Comparison of ENCODE assay signal across 2 cellular contexts in the genomic region with DNA sequence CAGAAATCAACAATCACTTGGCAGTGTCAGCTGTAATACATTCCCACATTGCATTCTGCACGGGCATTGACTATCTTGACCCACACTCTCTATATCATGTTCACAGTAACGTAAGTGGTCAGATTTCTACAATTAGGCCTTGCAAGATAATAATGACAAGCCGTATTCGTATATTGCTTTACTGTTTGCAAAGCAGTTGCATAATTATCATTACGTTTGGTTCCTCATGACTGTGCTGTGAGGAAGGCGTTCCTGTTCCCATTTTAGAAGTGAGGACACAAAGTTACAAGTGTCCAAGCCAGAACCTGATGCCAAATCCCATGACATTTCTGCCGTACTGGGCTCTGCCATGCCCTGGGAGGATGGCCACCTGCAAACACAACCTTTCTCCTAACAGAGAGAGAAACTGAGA.
TF ChIP-seq lines count a peak whose summit lies in the region.

No MANE protein-coding gene starts in this region.

TF ChIP-seq in endothelial cell of umbilical vein, 7 proteins besides CTCF, POLR2A, EP300 and RAD21:
- TF ChIP-seq POLR2AphosphoS5 (IDR thresholded peaks at IDR 0.05; ENCODE audit: insufficient read depth, low read depth, low read length) = no peak

TF ChIP-seq in GM23338, 12 proteins besides CTCF, POLR2A, EP300 and RAD21:
- TF ChIP-seq EZH2phosphoT487 (IDR thresholded peaks at IDR 0.05; ENCODE audit: unreplicated experiment) = no peak
- TF ChIP-seq, protein P1, sequence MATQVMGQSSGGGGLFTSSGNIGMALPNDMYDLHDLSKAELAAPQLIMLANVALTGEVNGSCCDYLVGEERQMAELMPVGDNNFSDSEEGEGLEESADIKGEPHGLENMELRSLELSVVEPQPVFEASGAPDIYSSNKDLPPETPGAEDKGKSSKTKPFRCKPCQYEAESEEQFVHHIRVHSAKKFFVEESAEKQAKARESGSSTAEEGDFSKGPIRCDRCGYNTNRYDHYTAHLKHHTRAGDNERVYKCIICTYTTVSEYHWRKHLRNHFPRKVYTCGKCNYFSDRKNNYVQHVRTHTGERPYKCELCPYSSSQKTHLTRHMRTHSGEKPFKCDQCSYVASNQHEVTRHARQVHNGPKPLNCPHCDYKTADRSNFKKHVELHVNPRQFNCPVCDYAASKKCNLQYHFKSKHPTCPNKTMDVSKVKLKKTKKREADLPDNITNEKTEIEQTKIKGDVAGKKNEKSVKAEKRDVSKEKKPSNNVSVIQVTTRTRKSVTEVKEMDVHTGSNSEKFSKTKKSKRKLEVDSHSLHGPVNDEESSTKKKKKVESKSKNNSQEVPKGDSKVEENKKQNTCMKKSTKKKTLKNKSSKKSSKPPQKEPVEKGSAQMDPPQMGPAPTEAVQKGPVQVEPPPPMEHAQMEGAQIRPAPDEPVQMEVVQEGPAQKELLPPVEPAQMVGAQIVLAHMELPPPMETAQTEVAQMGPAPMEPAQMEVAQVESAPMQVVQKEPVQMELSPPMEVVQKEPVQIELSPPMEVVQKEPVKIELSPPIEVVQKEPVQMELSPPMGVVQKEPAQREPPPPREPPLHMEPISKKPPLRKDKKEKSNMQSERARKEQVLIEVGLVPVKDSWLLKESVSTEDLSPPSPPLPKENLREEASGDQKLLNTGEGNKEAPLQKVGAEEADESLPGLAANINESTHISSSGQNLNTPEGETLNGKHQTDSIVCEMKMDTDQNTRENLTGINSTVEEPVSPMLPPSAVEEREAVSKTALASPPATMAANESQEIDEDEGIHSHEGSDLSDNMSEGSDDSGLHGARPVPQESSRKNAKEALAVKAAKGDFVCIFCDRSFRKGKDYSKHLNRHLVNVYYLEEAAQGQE (IDR thresholded peaks at IDR 0.05; ENCODE audit: unreplicated experiment) = no peak
